Comparison of ENCODE assay signal across 9 cellular contexts in the genomic region with DNA sequence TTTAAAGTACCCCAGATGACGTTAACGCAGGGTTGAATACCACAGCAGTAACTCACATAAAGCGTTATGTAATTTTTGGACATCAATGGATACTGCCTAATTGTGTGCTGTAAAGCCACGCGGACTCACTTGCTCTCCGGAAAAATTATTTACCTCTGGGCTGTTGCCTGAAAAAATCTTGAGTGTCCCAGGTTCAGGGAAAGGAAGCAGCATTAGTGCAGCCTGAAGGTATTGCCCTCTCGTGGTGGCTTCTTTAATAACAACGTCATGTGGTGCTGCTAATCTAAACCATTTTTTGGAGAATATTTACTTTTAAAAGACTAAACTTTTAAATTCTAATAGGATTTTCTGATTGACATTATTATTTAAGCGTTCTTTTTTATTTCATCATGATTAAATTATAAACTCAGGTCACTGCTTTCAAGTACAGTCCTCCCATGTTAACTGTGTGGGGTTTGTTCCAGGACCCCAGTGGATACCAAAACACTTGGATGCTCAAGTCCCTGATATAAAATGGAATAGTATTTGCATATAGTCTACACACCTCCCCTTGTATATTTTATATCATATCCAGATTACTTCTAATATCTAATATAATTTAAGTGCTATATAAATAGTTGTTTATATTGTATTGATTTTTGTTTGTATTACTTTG.
DNase-seq lines count a peak whose midpoint lies in the region; ATAC-seq and TF ChIP-seq lines count a peak whose summit lies in the region.
"Had no signal": no experiment of that assay in that cellular context is flagged by ENCODE, and none has a peak within 500 bp of the region (broad histone marks: within the 10 kb centered on the region; RNA-seq: fewer than 3 reads in every experiment).

No MANE protein-coding gene starts in this region.

- H4K20me1 ChIP-seq in PC-9 (ENCODE audit: insufficient read depth) = no peaks in the 10 kb centered on the region

- no peaks in the 10 kb centered on the region for H3K36me3 Mint-ChIP-seq in type B pancreatic cell

- intact Hi-C loops in PC-9 (cut with micrococcal nuclease; ENCODE audit: unreplicated experiment) = no loop called here

- no peaks in the 10 kb centered on the region for H3K36me3 ChIP-seq in PC-9 (ENCODE audit: low read depth)
- H3K36me3 ChIP-seq: SJSA1 had no signal

- BruUV-seq in PC-9 (replicated peaks; lab: Mats Ljungman, UMichigan) = no TSS peak

- no peaks in the 10 kb centered on the region for H3K4me1 Mint-ChIP-seq in type B pancreatic cell (ENCODE audit: unreplicated experiment)

- H3K9me2 ChIP-seq in PC-9 (ENCODE audit: insufficient read depth) = no peaks in the 10 kb centered on the region

- H3K27me3 ChIP-seq in PC-9 (ENCODE audit: insufficient read depth, low read depth) = no peaks in the 10 kb centered on the region
- H3K27me3 ChIP-seq: SJSA1 had no signal

- CTCF ChIA-PET in PC-9 (lab: Charles Lee) = no interaction called here

- no peaks in the 10 kb centered on the region for H3F3A ChIP-seq in PC-9 (ENCODE audit: insufficient read depth, low read depth)

- no peak overlapping the region for H2AFZ ChIP-seq in PC-9

- no peaks in the 10 kb centered on the region for H3K4me1 ChIP-seq in PC-9 (replicated peaks; ENCODE audit: insufficient read depth)
- H3K4me1 ChIP-seq: SJSA1 had no signal

- H3K27ac Mint-ChIP-seq in type B pancreatic cell = no peak overlapping the region

- DNase-seq in SKM-1 treated with dmso at 0.1 percent for 144 hours (lab: John Stamatoyannopoulos, UW; ENCODE audit: unreplicated experiment) (peak; percentile 7), SKM-1 (lab: John Stamatoyannopoulos, UW; ENCODE audit: unreplicated experiment) (no peak), PC-9 (no peak), fibroblast of mammary gland (ENCODE audit: low read depth) (peak; percentile 8), type B pancreatic cell (ENCODE audit: extremely low spot score, unreplicated experiment) (no peak)
- no peak for DNase-seq in activated CD4-positive, CD25-positive, alpha-beta regulatory T cell (lab: John Stamatoyannopoulos, UW)

- no peaks in the 10 kb centered on the region for H3K27me3 Mint-ChIP-seq in type B pancreatic cell

- no peaks in the 10 kb centered on the region for H3K9me3 Mint-ChIP-seq in type B pancreatic cell

- ATAC-seq in GM18907 (IDR thresholded peaks at IDR 0.05; ENCODE audit: unreplicated experiment) (no peak), HG02884 (IDR thresholded peaks at IDR 0.05; ENCODE audit: unreplicated experiment) (no peak)

- no peak overlapping the region for H3K4me2 ChIP-seq in PC-9

- H3K79me2 ChIP-seq in PC-9 (ENCODE audit: low read depth) = no peaks in the 10 kb centered on the region

- TF ChIP-seq CTCF in PC-9 (conservative IDR thresholded peaks at IDR 0.05) = peak; percentile 65
- TF ChIP-seq CTCF in fibroblast of mammary gland (conservative IDR thresholded peaks at IDR 0.05; ENCODE audit: control insufficient read depth, insufficient read depth, low read depth, low read length) = peak; percentile 50
- peak; percentile 84 for TF ChIP-seq CTCF in type B pancreatic cell (conservative IDR thresholded peaks at IDR 0.05)

- no peak overlapping the region for H3K27ac ChIP-seq in PC-9
- H3K27ac ChIP-seq: SJSA1 had no signal

- no peak overlapping the region for H3K4me3 ChIP-seq in PC-9
- no peak overlapping the region for H3K4me3 ChIP-seq in fibroblast of mammary gland (ENCODE audit: control insufficient read depth, low read depth, low read length)
- H3K4me3 ChIP-seq: SJSA1 had no signal

- H3K4me3 Mint-ChIP-seq in type B pancreatic cell = peak overlapping the region; percentile 35

- H3K9me3 ChIP-seq in PC-9 (ENCODE audit: insufficient read depth, low read depth) = no peaks in the 10 kb centered on the region
- H3K9me3 ChIP-seq: SJSA1 had no signal

- POLR2A ChIA-PET in PC-9 (lab: Charles Lee; ENCODE audit: unreplicated experiment) = no interaction called here

Comparison
In these comparisons a context has a peak if more than half of its experiments do, and no peak if none do; other contexts are left out.
1. DNase-seq: peak in SKM-1 treated with dmso at 0.1 percent for 144 hours (single experiment) and fibroblast of mammary gland (single experiment); none in SKM-1 (single experiment), PC-9 (0 of 2), type B pancreatic cell (single experiment) and activated CD4-positive, CD25-positive, alpha-beta regulatory T cell (0 of 4).
2. Peak in every context shown above with its lines, with median percentiles within 50 percentile points of each other: CTCF ChIP-seq.